ENCODE assay signal across 25 cellular contexts in the genomic region with DNA sequence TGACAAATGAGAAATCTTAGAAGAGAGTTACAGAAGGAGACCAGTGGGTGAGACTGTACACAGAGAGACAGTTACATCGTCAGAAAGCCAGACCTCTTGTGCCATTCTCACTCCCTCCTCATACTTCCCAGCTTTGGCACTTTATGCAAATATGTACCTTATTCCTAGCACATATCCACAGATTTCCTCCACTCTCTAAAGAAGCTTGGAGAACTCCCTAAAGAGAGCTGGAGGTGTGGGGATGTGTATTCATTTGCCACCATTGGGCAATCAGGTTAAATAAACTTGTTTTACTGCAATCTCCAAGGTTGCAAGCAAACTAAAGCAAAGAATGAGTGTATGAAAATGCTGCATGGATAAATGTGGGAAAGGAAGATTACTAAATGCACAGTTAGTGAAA.
"Had no signal": no experiment of that assay in that cellular context is flagged by ENCODE, and none has a peak within 500 bp of the region (broad histone marks: within the 10 kb centered on the region; RNA-seq: fewer than 3 reads in every experiment).

No MANE protein-coding gene starts in this region.

- H3K36me3 Mint-ChIP-seq: immature natural killer cell; memory B cell; natural killer cell treated with Interleukin-12 subunit alpha and Interleukin-12 subunit beta and Interleukin-15 and Interleukin-18, amount 100 ng/mL, for 72 hours; stimulated activated effector memory CD8-positive, alpha-beta T cell treated with anti-CD3 and anti-CD28 coated beads, Interleukin-12 subunit alpha, Interleukin-12 subunit beta, amount 100 ng/mL, for 72 hours had no signal

- H3K9me3 ChIP-seq: colonic mucosa, esophagus squamous epithelium, pancreas, testis, tibial nerve, upper lobe of left lung had no signal

- H3K9me3 Mint-ChIP-seq: dendritic cell treated with granulocyte-macrophage colony-stimulating factor and Interleukin-4, amounts not matched to agents 40 ng/mL and 50 ng/mL, for 4 days; endodermal cell; memory B cell; neural crest cell had no signal

- H3K27ac ChIP-seq: colonic mucosa, esophagus squamous epithelium, neutrophil, pancreas, testis, tibial nerve, upper lobe of left lung had no signal

- H3K4me1 ChIP-seq: colonic mucosa, esophagus squamous epithelium, pancreas, testis had no signal

- H3K36me3 ChIP-seq: colonic mucosa, esophagus squamous epithelium, neutrophil, pancreas, tibial nerve, upper lobe of left lung had no signal

- H3K4me1 Mint-ChIP-seq: immature natural killer cell; memory B cell; neural crest cell; stimulated activated effector memory CD8-positive, alpha-beta T cell treated with anti-CD3 and anti-CD28 coated beads, Interleukin-12 subunit alpha, Interleukin-12 subunit beta, amount 100 ng/mL, for 72 hours had no signal

- H3K27ac Mint-ChIP-seq: dendritic cell treated with granulocyte-macrophage colony-stimulating factor and Interleukin-4, amounts not matched to agents 40 ng/mL and 50 ng/mL, for 4 days; endodermal cell; immature natural killer cell; memory B cell; natural killer cell treated with Interleukin-12 subunit alpha and Interleukin-12 subunit beta and Interleukin-15 and Interleukin-18, amount 100 ng/mL, for 72 hours; stimulated activated effector memory CD8-positive, alpha-beta T cell treated with anti-CD3 and anti-CD28 coated beads, Interleukin-12 subunit alpha, Interleukin-12 subunit beta, amount 100 ng/mL, for 72 hours had no signal

- H3K4me3 ChIP-seq: colonic mucosa, esophagus squamous epithelium, lung, pancreas, testis, tibial nerve, upper lobe of left lung had no signal

- H3K27me3 Mint-ChIP-seq: dendritic cell treated with granulocyte-macrophage colony-stimulating factor and Interleukin-4, amounts not matched to agents 40 ng/mL and 50 ng/mL, for 4 days; memory B cell; natural killer cell treated with Interleukin-12 subunit alpha and Interleukin-12 subunit beta and Interleukin-15 and Interleukin-18, amount 100 ng/mL, for 72 hours had no signal

- H3K4me3 Mint-ChIP-seq: dendritic cell treated with granulocyte-macrophage colony-stimulating factor and Interleukin-4, amounts not matched to agents 40 ng/mL and 50 ng/mL, for 4 days; endodermal cell; immature natural killer cell; memory B cell; natural killer cell treated with Interleukin-12 subunit alpha and Interleukin-12 subunit beta and Interleukin-15 and Interleukin-18, amount 100 ng/mL, for 72 hours; neural crest cell; stimulated activated effector memory CD8-positive, alpha-beta T cell treated with anti-CD3 and anti-CD28 coated beads, Interleukin-12 subunit alpha, Interleukin-12 subunit beta, amount 100 ng/mL, for 72 hours had no signal

- H3K27me3 ChIP-seq: colonic mucosa, esophagus squamous epithelium, neutrophil, testis, tibial nerve, upper lobe of left lung had no signal

- ATAC-seq: left colon; left ventricle myocardium superior; natural killer cell treated with Interleukin-12 subunit alpha and Interleukin-12 subunit beta and Interleukin-15 and Interleukin-18, amount 100 ng/mL, for 72 hours; pancreas; stimulated activated effector memory CD8-positive, alpha-beta T cell treated with anti-CD3 and anti-CD28 coated beads, Interleukin-12 subunit alpha, Interleukin-12 subunit beta, amount 100 ng/mL, for 72 hours had no signal

- DNase-seq: colonic mucosa; effector CD8-positive, alpha-beta T cell; endodermal cell; esophagus squamous epithelium; hypothalamus; immature natural killer cell; islet precursor cell; kidney glomerular epithelial cell; left colon; left ventricle myocardium superior; pancreas; stimulated activated CD4-positive, alpha-beta T cell treated with anti-CD3 and anti-CD28 coated beads, Interleukin-2, amount 100 ng/mL, for 24 hours; stimulated activated CD4-positive, alpha-beta T cell treated with anti-CD3 and anti-CD28 coated beads, Interleukin-4, amount 100 ng/mL, for 24 hours; stimulated activated naive CD4-positive, alpha-beta T cell treated with Interleukin-2 at 50 U/mL for 16 hours; substantia nigra; testis; upper lobe of left lung had no signal
